In the genomic region with DNA sequence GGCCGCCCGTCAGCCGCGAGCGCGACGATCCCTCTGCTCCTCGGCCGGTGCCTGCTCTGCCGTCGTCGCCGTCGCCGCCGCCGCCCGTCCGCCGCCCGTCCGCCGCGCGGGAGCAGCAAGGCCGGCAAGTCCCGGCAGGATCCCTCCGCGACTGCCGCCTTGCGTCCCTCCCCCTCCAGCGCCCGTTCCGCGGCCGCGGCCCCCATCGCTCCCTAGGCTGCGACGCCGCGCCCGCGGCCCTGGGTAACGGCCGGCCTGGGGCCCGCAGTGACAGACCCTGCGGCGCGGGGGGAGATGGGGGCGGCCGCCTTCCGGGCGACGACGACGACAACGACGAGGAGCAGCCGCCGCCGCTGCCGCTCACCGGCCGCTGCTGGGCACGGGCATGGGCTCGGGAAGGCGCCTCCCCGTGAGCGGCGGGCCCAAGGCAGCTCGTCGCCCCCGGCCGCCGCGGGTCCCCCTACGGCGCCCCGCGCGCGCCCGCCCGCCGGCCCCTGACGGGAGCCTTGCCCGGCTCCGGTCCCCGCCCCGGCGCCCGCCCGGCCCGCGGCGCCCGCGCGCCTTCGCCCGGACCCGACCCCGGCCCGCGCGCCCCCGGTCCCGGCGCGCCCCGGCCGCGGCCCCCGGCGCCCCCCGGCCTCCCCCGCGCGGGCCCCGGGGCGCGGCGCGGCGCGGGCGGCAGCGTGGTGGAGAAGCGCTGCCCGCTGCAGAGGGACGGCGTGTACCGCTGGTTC, we compare ENCODE assay signal across 17 cellular contexts.
DNase-seq lines count a peak whose midpoint lies in the region; TF ChIP-seq lines count a peak whose summit lies in the region.
"Had no signal": no experiment of that assay in that cellular context is flagged by ENCODE, and none has a peak within 500 bp of the region (broad histone marks: within the 10 kb centered on the region; RNA-seq: fewer than 3 reads in every experiment).

No MANE protein-coding gene starts in this region.

- H3K27ac ChIP-seq in hepatocyte: no peak overlapping the region
- H3K27ac ChIP-seq: BLaER1 treated with 17β-estradiol and CSF1 and Interleukin-3, amounts not matched to agents 10 nM and 100 nM had no signal

- H3K4me2 ChIP-seq in hepatocyte: no peak overlapping the region
- H3K4me2 ChIP-seq: BLaER1 treated with 17β-estradiol and CSF1 and Interleukin-3, amounts not matched to agents 10 nM and 100 nM had no signal

- H4K20me1 ChIP-seq in hepatocyte (ENCODE audit: insufficient read depth, poor library complexity, severe bottlenecking): no peaks in the 10 kb centered on the region

- peak; percentile 72 for DNase-seq in activated effector memory CD4-positive, alpha-beta T cell treated with anti-CD3 and anti-CD28 coated beads, Interleukin-2, amount 50 U/mL, for 16 hours
- DNase-seq in activated effector memory CD4-positive, alpha-beta T cell treated with Interleukin-2 at 50 U/mL for 16 hours: no peak
- DNase-seq in ELF-1 (ENCODE audit: low read depth, low spot score) (peak; percentile 2), NT2/D1 (ENCODE audit: low read depth, low spot score) (peak; percentile 15), mesenteric fat pad (ENCODE audit: low spot score) (peak; percentile 89), glomerular visceral epithelial cell (ENCODE audit: extremely low spot score) (no peak), hepatocyte (ENCODE audit: low spot score) (no peak), HCEC 1CT (no peak)
- DNase-seq: 8988T; ACHN; CD4-positive, CD25-positive, alpha-beta regulatory T cell; DMS53; GOT3; HFFc6 had no signal

- H3K4me3 ChIP-seq in NT2/D1 (ENCODE audit: insufficient read length, low read depth) (peak overlapping the region; percentile 34), hepatocyte (no peak overlapping the region)
- H3K4me3 ChIP-seq: GM12878, HAP-1 had no signal

- WGBS in hepatocyte (ENCODE audit: low lambda C conversion rate, missing lambda C conversion rate): 97% methylated on average over 46 of the region's 134 CpGs

- H3K9me3 ChIP-seq in NT2/D1 (ENCODE audit: insufficient read depth, low read length) (no peaks in the 10 kb centered on the region), hepatocyte (ENCODE audit: low read depth) (peaks cover 12% of the 10 kb centered on the region)

- H3K79me2 ChIP-seq in hepatocyte: no peaks in the 10 kb centered on the region

- no peaks in the 10 kb centered on the region for H3K36me3 ChIP-seq in NT2/D1 (ENCODE audit: insufficient read depth, insufficient read length, low read length)
- H3K36me3 ChIP-seq in hepatocyte (replicated peaks; ENCODE audit: insufficient read depth, low read depth): no peaks in the 10 kb centered on the region
- H3K36me3 ChIP-seq: BLaER1 treated with 17β-estradiol and CSF1 and Interleukin-3, amounts not matched to agents 10 nM and 100 nM; HAP-1 had no signal

- H3K9me2 ChIP-seq in hepatocyte (replicated peaks; ENCODE audit: insufficient read depth): no peaks in the 10 kb centered on the region

- peak overlapping the region; percentile 50 for H3K9ac ChIP-seq in NT2/D1 (ENCODE audit: insufficient read length, low read depth)
- H3K9ac ChIP-seq: BLaER1 treated with 17β-estradiol and CSF1 and Interleukin-3, amounts not matched to agents 10 nM and 100 nM had no signal

- H3K4me1 ChIP-seq in NT2/D1 (ENCODE audit: insufficient read depth, insufficient read length) (no peaks in the 10 kb centered on the region), hepatocyte (ENCODE audit: insufficient read depth) (no peaks in the 10 kb centered on the region)
- H3K4me1 ChIP-seq: HAP-1 had no signal

- TF ChIP-seq CTCF in hepatocyte (IDR thresholded peaks at IDR 0.05; ENCODE audit: poor library complexity): no peak

- no peak overlapping the region for H2AFZ ChIP-seq in hepatocyte

- no peaks in the 10 kb centered on the region for H3K27me3 ChIP-seq in NT2/D1 (ENCODE audit: insufficient read depth, insufficient read length)
- H3K27me3 ChIP-seq in hepatocyte: no peaks in the 10 kb centered on the region

Comparison
In these comparisons a context has a peak if more than half of its experiments do, and no peak if none do; other contexts are left out.
1. DNase-seq: peak in activated effector memory CD4-positive, alpha-beta T cell treated with anti-CD3 and anti-CD28 coated beads, Interleukin-2, amount 50 U/mL, for 16 hours (single experiment), ELF-1 (single experiment), NT2/D1 (single experiment) and mesenteric fat pad (single experiment); none in activated effector memory CD4-positive, alpha-beta T cell treated with Interleukin-2 at 50 U/mL for 16 hours (single experiment), glomerular visceral epithelial cell (single experiment), hepatocyte (single experiment) and HCEC 1CT (single experiment).